Comparison of ENCODE assay signal across 2 cellular contexts in the genomic region with DNA sequence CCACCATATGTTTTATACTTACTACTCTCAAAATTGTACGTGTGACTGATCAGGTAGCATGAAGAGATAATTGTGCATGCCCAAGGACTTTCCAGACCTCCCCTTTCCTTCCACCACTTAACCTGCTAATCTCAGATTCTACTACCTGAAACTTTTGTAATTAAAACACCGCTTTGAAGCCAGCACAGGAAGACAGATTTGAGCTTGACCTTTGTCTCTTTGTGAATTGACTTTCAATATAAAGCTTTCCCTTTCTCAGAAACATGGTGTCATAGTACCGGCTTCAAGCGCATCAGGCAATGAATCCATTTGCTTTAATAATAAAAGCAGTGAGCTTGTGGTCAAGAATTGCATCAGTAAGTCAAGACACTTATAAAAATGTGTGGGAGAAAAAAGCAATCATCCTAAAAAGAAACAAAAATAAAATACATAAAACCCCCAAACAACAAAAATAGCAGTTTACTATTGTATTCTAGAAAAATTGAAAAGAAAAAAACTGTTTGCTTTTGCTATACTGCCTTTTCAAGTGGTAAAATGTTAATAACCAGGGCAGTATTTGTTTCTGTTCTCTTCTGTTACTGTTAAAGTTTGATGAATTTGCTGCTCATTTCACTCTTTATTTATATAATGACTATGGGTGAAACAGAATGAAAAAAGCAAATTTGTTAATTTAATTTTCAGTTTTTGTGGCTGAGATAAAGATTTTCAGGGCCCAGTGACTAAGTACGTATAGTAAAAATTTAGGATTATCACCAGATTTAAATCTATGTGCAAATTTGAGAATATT.
TF ChIP-seq lines count a peak whose summit lies in the region.

No MANE protein-coding gene starts in this region.

TF ChIP-seq in SK-N-SH, 30 proteins besides CTCF, POLR2A, EP300 and RAD21 (continued from another document):
- TF ChIP-seq, protein P1, sequence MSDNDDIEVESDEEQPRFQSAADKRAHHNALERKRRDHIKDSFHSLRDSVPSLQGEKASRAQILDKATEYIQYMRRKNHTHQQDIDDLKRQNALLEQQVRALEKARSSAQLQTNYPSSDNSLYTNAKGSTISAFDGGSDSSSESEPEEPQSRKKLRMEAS (IDR thresholded peaks at IDR 0.05; ENCODE audit: low read depth), result no peak
- TF ChIP-seq NFIC (IDR thresholded peaks at IDR 0.05; ENCODE audit: borderline replicate concordance) (no peak), EZH2phosphoT487 (IDR thresholded peaks at IDR 0.05; ENCODE audit: borderline replicate concordance, low read depth) (no peak)

TF ChIP-seq in K562, 482 proteins besides CTCF, POLR2A, EP300 and RAD21 (continued from another document):
- TF ChIP-seq, protein P2, sequence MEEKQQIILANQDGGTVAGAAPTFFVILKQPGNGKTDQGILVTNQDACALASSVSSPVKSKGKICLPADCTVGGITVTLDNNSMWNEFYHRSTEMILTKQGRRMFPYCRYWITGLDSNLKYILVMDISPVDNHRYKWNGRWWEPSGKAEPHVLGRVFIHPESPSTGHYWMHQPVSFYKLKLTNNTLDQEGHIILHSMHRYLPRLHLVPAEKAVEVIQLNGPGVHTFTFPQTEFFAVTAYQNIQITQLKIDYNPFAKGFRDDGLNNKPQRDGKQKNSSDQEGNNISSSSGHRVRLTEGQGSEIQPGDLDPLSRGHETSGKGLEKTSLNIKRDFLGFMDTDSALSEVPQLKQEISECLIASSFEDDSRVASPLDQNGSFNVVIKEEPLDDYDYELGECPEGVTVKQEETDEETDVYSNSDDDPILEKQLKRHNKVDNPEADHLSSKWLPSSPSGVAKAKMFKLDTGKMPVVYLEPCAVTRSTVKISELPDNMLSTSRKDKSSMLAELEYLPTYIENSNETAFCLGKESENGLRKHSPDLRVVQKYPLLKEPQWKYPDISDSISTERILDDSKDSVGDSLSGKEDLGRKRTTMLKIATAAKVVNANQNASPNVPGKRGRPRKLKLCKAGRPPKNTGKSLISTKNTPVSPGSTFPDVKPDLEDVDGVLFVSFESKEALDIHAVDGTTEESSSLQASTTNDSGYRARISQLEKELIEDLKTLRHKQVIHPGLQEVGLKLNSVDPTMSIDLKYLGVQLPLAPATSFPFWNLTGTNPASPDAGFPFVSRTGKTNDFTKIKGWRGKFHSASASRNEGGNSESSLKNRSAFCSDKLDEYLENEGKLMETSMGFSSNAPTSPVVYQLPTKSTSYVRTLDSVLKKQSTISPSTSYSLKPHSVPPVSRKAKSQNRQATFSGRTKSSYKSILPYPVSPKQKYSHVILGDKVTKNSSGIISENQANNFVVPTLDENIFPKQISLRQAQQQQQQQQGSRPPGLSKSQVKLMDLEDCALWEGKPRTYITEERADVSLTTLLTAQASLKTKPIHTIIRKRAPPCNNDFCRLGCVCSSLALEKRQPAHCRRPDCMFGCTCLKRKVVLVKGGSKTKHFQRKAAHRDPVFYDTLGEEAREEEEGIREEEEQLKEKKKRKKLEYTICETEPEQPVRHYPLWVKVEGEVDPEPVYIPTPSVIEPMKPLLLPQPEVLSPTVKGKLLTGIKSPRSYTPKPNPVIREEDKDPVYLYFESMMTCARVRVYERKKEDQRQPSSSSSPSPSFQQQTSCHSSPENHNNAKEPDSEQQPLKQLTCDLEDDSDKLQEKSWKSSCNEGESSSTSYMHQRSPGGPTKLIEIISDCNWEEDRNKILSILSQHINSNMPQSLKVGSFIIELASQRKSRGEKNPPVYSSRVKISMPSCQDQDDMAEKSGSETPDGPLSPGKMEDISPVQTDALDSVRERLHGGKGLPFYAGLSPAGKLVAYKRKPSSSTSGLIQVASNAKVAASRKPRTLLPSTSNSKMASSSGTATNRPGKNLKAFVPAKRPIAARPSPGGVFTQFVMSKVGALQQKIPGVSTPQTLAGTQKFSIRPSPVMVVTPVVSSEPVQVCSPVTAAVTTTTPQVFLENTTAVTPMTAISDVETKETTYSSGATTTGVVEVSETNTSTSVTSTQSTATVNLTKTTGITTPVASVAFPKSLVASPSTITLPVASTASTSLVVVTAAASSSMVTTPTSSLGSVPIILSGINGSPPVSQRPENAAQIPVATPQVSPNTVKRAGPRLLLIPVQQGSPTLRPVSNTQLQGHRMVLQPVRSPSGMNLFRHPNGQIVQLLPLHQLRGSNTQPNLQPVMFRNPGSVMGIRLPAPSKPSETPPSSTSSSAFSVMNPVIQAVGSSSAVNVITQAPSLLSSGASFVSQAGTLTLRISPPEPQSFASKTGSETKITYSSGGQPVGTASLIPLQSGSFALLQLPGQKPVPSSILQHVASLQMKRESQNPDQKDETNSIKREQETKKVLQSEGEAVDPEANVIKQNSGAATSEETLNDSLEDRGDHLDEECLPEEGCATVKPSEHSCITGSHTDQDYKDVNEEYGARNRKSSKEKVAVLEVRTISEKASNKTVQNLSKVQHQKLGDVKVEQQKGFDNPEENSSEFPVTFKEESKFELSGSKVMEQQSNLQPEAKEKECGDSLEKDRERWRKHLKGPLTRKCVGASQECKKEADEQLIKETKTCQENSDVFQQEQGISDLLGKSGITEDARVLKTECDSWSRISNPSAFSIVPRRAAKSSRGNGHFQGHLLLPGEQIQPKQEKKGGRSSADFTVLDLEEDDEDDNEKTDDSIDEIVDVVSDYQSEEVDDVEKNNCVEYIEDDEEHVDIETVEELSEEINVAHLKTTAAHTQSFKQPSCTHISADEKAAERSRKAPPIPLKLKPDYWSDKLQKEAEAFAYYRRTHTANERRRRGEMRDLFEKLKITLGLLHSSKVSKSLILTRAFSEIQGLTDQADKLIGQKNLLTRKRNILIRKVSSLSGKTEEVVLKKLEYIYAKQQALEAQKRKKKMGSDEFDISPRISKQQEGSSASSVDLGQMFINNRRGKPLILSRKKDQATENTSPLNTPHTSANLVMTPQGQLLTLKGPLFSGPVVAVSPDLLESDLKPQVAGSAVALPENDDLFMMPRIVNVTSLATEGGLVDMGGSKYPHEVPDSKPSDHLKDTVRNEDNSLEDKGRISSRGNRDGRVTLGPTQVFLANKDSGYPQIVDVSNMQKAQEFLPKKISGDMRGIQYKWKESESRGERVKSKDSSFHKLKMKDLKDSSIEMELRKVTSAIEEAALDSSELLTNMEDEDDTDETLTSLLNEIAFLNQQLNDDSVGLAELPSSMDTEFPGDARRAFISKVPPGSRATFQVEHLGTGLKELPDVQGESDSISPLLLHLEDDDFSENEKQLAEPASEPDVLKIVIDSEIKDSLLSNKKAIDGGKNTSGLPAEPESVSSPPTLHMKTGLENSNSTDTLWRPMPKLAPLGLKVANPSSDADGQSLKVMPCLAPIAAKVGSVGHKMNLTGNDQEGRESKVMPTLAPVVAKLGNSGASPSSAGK (IDR thresholded peaks at IDR 0.05), result no peak
- TF ChIP-seq, protein P3, sequence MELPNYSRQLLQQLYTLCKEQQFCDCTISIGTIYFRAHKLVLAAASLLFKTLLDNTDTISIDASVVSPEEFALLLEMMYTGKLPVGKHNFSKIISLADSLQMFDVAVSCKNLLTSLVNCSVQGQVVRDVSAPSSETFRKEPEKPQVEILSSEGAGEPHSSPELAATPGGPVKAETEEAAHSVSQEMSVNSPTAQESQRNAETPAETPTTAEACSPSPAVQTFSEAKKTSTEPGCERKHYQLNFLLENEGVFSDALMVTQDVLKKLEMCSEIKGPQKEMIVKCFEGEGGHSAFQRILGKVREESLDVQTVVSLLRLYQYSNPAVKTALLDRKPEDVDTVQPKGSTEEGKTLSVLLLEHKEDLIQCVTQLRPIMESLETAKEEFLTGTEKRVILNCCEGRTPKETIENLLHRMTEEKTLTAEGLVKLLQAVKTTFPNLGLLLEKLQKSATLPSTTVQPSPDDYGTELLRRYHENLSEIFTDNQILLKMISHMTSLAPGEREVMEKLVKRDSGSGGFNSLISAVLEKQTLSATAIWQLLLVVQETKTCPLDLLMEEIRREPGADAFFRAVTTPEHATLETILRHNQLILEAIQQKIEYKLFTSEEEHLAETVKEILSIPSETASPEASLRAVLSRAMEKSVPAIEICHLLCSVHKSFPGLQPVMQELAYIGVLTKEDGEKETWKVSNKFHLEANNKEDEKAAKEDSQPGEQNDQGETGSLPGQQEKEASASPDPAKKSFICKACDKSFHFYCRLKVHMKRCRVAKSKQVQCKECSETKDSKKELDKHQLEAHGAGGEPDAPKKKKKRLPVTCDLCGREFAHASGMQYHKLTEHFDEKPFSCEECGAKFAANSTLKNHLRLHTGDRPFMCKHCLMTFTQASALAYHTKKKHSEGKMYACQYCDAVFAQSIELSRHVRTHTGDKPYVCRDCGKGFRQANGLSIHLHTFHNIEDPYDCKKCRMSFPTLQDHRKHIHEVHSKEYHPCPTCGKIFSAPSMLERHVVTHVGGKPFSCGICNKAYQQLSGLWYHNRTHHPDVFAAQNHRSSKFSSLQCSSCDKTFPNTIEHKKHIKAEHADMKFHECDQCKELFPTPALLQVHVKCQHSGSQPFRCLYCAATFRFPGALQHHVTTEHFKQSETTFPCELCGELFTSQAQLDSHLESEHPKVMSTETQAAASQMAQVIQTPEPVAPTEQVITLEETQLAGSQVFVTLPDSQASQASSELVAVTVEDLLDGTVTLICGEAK (IDR thresholded peaks at IDR 0.05), result peak; percentile 37; the same call in 1 of the 2 replicates
- TF ChIP-seq, protein P3 (CRISPR knock-in tag; IDR thresholded peaks at IDR 0.05), result no peak
- no peak for TF ChIP-seq BACH1 (tag; IDR thresholded peaks at IDR 0.05)
TF ChIP-seq in K562: peak in this region for 1.
